ENCODE assay signal across 9 cellular contexts in genomic region chr2:98012561-98012979, GRCh38. TPM values are rescaled to one million over a fixed set of nuclear protein-coding genes. Genes with fewer than 3 reads are reported as not detected.
A peak's percentile ranks its signal among the peaks of the same experiment; 100 is the strongest.
DNase-seq lines count a peak whose midpoint lies in the region; ATAC-seq and TF ChIP-seq lines count a peak whose summit lies in the region.
"Had no signal": no experiment of that assay in that cellular context is flagged by ENCODE, and none has a peak within 500 bp of the region (broad histone marks: within the 10 kb centered on the region; RNA-seq: fewer than 3 reads in every experiment).

No MANE protein-coding gene starts in this region.

- ATAC-seq in GM18858 (IDR thresholded peaks at IDR 0.05; ENCODE audit: unreplicated experiment) (peak; percentile 81), GM21526 (IDR thresholded peaks at IDR 0.05; ENCODE audit: low FRiP score, unreplicated experiment) (peak; percentile 75), IMR-90 (ENCODE audit: low read depth) (no peak)
- ATAC-seq: K562 had no signal

- no peaks in the 10 kb centered on the region for H3K79me2 ChIP-seq in trophoblast cell (ENCODE audit: control insufficient read depth, insufficient read depth, low read length, poor library complexity)
- no peaks in the 10 kb centered on the region for H3K79me2 ChIP-seq in PC-9 (ENCODE audit: low read depth)

- TF ChIP-seq POLR2A in IMR-90 (IDR thresholded peaks at IDR 0.05; ENCODE audit: low read depth, low read length): no peak
- TF ChIP-seq POLR2A in tibial nerve (IDR thresholded peaks at IDR 0.05): no peak

- no peak for TF ChIP-seq RAD21 in IMR-90 (IDR thresholded peaks at IDR 0.05; ENCODE audit: low read length)

- in situ Hi-C loops in IMR-90 (cut with MboI; ENCODE audit: low sequenced_read_pairs): no loop called here

- no peak overlapping the region for H4K12ac ChIP-seq in trophoblast cell (ENCODE audit: low read depth, low read length)

- intact Hi-C loops in IMR-90 (cut with micrococcal nuclease) (loop anchor here (10.0 kb wide), 1 partner anchor 1032 kb away; no protein-coding TSS in a partner anchor), PC-9 (cut with micrococcal nuclease; ENCODE audit: unreplicated experiment) (no loop called here)

- no peak overlapping the region for H3K23ac ChIP-seq in IMR-90 (ENCODE audit: low read depth, low read length)
- no peak overlapping the region for H3K23ac ChIP-seq in trophoblast cell (ENCODE audit: low read length)

- H2BK20ac ChIP-seq in IMR-90 (ENCODE audit: low read depth, low read length): no peak overlapping the region

- H3K4ac ChIP-seq in IMR-90 (ENCODE audit: low read depth, low read length) (no peak overlapping the region; the same call in 1 of the 2 replicates), trophoblast cell (ENCODE audit: low read depth, low read length) (no peak overlapping the region)

- H3K4me2 ChIP-seq in IMR-90 (ENCODE audit: low read depth, low read length) (no peak overlapping the region), trophoblast cell (ENCODE audit: low read length) (no peak overlapping the region), PC-9 (no peak overlapping the region)

- H3K27me3 ChIP-seq in IMR-90 (ENCODE audit: control insufficient read depth, insufficient read depth, low read length): no peaks in the 10 kb centered on the region
- no peaks in the 10 kb centered on the region for H3K27me3 ChIP-seq in trophoblast cell (ENCODE audit: insufficient read depth, low read length)
- H3K27me3 ChIP-seq in tibial nerve: no peaks in the 10 kb centered on the region
- H3K27me3 ChIP-seq in PC-9 (ENCODE audit: insufficient read depth, low read depth): no peaks in the 10 kb centered on the region

- no peaks in the 10 kb centered on the region for H3K36me3 ChIP-seq in IMR-90 (ENCODE audit: control insufficient read depth, insufficient read depth, low read length)
- H3K36me3 ChIP-seq in trophoblast cell (ENCODE audit: control insufficient read depth in 1 of 2, insufficient read depth in 2 of 2, low read length in 2 of 2): no peaks in the 10 kb centered on the region
- H3K36me3 ChIP-seq in tibial nerve: no peaks in the 10 kb centered on the region
- no peaks in the 10 kb centered on the region for H3K36me3 ChIP-seq in PC-9 (ENCODE audit: low read depth)

- H3K4me1 ChIP-seq in IMR-90 (ENCODE audit: control insufficient read depth, insufficient read depth, low read length) (peaks cover 5% of the 10 kb centered on the region), trophoblast cell (ENCODE audit: control insufficient read depth in 1 of 2, insufficient read depth in 2 of 2, low read length in 2 of 2) (peaks cover 0 to 2% of the 10 kb centered on the region in 2 experiments), tibial nerve (peaks cover 0 to 12% (median 5%) of the 10 kb centered on the region in 4 donors), PC-9 (replicated peaks; ENCODE audit: insufficient read depth) (peaks cover 11% of the 10 kb centered on the region; the same call in 1 of the 2 replicates)

- no peak overlapping the region for H3K56ac ChIP-seq in IMR-90 (ENCODE audit: extremely low read depth, insufficient read depth, low read length)

- peak in 1 of 2 donors; percentile 58 for TF ChIP-seq EP300 in tibial nerve (IDR thresholded peaks at IDR 0.05)

- H3K18ac ChIP-seq in IMR-90 (ENCODE audit: low read depth, low read length): no peak overlapping the region
- H3K18ac ChIP-seq in trophoblast cell (ENCODE audit: low read length): no peak overlapping the region

- H3K9me1 ChIP-seq in IMR-90 (ENCODE audit: insufficient read depth, low read length): peaks cover 5% of the 10 kb centered on the region; the same call in 1 of the 2 replicates

- TF ChIP-seq CTCF in IMR-90 (conservative IDR thresholded peaks at IDR 0.05; ENCODE audit: low read depth, low read length): no peak
- no peak for TF ChIP-seq CTCF in tibial nerve (IDR thresholded peaks at IDR 0.05)
- no peak for TF ChIP-seq CTCF in coronary artery (IDR thresholded peaks at IDR 0.05)
- TF ChIP-seq CTCF in PC-9 (conservative IDR thresholded peaks at IDR 0.05): no peak

- H2AK5ac ChIP-seq in IMR-90 (ENCODE audit: low read depth, low read length) (0 out of 2 replicates have a peak overlapping the region, but pooled peaks have one; percentile 3), trophoblast cell (ENCODE audit: low read length) (no peak overlapping the region)

- no peak overlapping the region for H2AK9ac ChIP-seq in IMR-90 (replicated peaks; ENCODE audit: low read depth, low read length, poor library complexity)

- WGBS in IMR-90 (ENCODE audit: extremely low coverage in 2 of 2, insufficient read length in 1 of 2), 2 experiments: no CpG with 5 or more reads among the region's 3 CpGs
- WGBS in trophoblast cell (ENCODE audit: extremely low coverage, insufficient coverage, insufficient read length): no CpG with 5 or more reads among the region's 3 CpGs
- 89 to 94% methylated on average over 3 of the region's 3 CpGs for WGBS in tibial nerve, 2 donors

- no peak overlapping the region for H4K8ac ChIP-seq in IMR-90 (ENCODE audit: low read depth in 2 of 2, low read length in 2 of 2)
- no peak overlapping the region for H4K8ac ChIP-seq in trophoblast cell (ENCODE audit: low read depth, low read length)

- H3F3A ChIP-seq in PC-9 (ENCODE audit: insufficient read depth, low read depth): 0 out of 2 replicates have a peak, but pooled peaks cover 3% of the 10 kb centered on the region

- H4K20me1 ChIP-seq in IMR-90 (ENCODE audit: insufficient read depth, low read length) (no peaks in the 10 kb centered on the region), PC-9 (ENCODE audit: insufficient read depth) (no peaks in the 10 kb centered on the region)

- H2AFZ ChIP-seq in IMR-90 (replicated peaks; ENCODE audit: low read length, poor library complexity) (no peak overlapping the region), trophoblast cell (ENCODE audit: insufficient read depth, low read length, poor library complexity) (no peak overlapping the region), PC-9 (no peak overlapping the region)

- H2BK120ac ChIP-seq in IMR-90 (ENCODE audit: low read depth, low read length) (no peak overlapping the region), trophoblast cell (ENCODE audit: insufficient read depth, low read length, poor library complexity) (no peak overlapping the region)

- POLR2A ChIA-PET in IMR-90 (lab: Charles Lee; ENCODE audit: unreplicated experiment) (no interaction called here), PC-9 (lab: Charles Lee; ENCODE audit: unreplicated experiment) (no interaction called here)

- H2BK15ac ChIP-seq in IMR-90 (ENCODE audit: low read depth, low read length): no peak overlapping the region

- H2BK5ac ChIP-seq in IMR-90 (ENCODE audit: low read depth, low read length, poor library complexity, severe bottlenecking) (no peak overlapping the region), trophoblast cell (ENCODE audit: low read depth, low read length, poor library complexity) (no peak overlapping the region)

- dilution Hi-C loops in IMR-90 (cut with HindIII; ENCODE audit: low sequenced_read_pairs, unreplicated experiment): no loop called here

- H4K5ac ChIP-seq in IMR-90 (ENCODE audit: low read depth, low read length): no peak overlapping the region

- H3K9me3 ChIP-seq in IMR-90 (ENCODE audit: control insufficient read depth, insufficient read depth, low read length) (no peaks in the 10 kb centered on the region), trophoblast cell (ENCODE audit: insufficient read depth, low read depth, low read length) (no peaks in the 10 kb centered on the region), tibial nerve (no peaks in the 10 kb centered on the region), PC-9 (ENCODE audit: insufficient read depth, low read depth) (no peaks in the 10 kb centered on the region)

- BruUV-seq in IMR-90 (replicated peaks; lab: Mats Ljungman, UMichigan) (no TSS peak), PC-9 (replicated peaks; lab: Mats Ljungman, UMichigan) (no TSS peak)

- H3K4me3 ChIP-seq in IMR-90 (ENCODE audit: insufficient read depth, low read depth, low read length) (no peak overlapping the region), trophoblast cell (ENCODE audit: low read depth, low read length) (no peak overlapping the region), tibial nerve (no peak overlapping the region), coronary artery (no peak overlapping the region), PC-9 (no peak overlapping the region)
- H3K4me3 ChIP-seq: K562 had no signal

- no peak for DNase-seq in IMR-90
- DNase-seq in trophoblast cell: peak; percentile 16 to 40
- DNase-seq in NCI-H1436 (lab: John Stamatoyannopoulos, UW): no peak
- DNase-seq in tibial nerve (ENCODE audit: low spot score in 2 of 2): no peak
- DNase-seq in coronary artery (ENCODE audit: low spot score): no peak
- DNase-seq in PC-9: no peak

- H3K9ac ChIP-seq in IMR-90 (ENCODE audit: low read depth, low read length) (no peak overlapping the region), trophoblast cell (ENCODE audit: low read length) (no peak overlapping the region)

- no peak overlapping the region for H3K27ac ChIP-seq in IMR-90 (ENCODE audit: insufficient read depth, low read length)
- no peak overlapping the region for H3K27ac ChIP-seq in trophoblast cell (ENCODE audit: low read depth, low read length)
- H3K27ac ChIP-seq in tibial nerve: no peak overlapping the region
- H3K27ac ChIP-seq in coronary artery: no peak overlapping the region
- H3K27ac ChIP-seq in PC-9: no peak overlapping the region

- H3K79me1 ChIP-seq in IMR-90 (ENCODE audit: low read depth in 1 of 2, low read length in 2 of 2) (no peaks in the 10 kb centered on the region), trophoblast cell (ENCODE audit: low read length) (no peaks in the 10 kb centered on the region)

- no peak overlapping the region for H4K91ac ChIP-seq in IMR-90 (ENCODE audit: insufficient read depth, low read depth, low read length)
- no peak overlapping the region for H4K91ac ChIP-seq in trophoblast cell (ENCODE audit: low read depth, low read length)

- H3K9me2 ChIP-seq in PC-9 (ENCODE audit: insufficient read depth): no peaks in the 10 kb centered on the region

- CTCF ChIA-PET in IMR-90 (lab: Yijun Ruan, JAX) (interaction anchor here (0.6 kb wide), 1 partner anchor 27 kb away, joined by 3 read pairs; no protein-coding TSS in a partner anchor), PC-9 (lab: Charles Lee) (no interaction called here)

- H3K14ac ChIP-seq in IMR-90 (replicated peaks; ENCODE audit: low read depth, low read length) (no peak overlapping the region), trophoblast cell (ENCODE audit: low read length) (no peak overlapping the region)

- no peak overlapping the region for H2BK12ac ChIP-seq in trophoblast cell (ENCODE audit: low read length)

RNA-seq across cellular contexts. Expression of gene TMEM131, which starts 16.8 kb away (rescaled TPM):
- total RNA-seq in IMR-90 (2012; rRNA removed): 13.3 and 18.9 TPM in 2 replicates
- 14.0 TPM in 2 replicates for polyA plus RNA-seq in IMR-90 (2012; rRNA removed)
- polyA plus RNA-seq in IMR-90 (2012; cell fraction: cytosol; rRNA removed): 3.5 and 6.7 TPM in 2 replicates
- polyA plus RNA-seq in IMR-90 (2012; cell fraction: nucleus; rRNA removed; ENCODE audit: low replicate concordance): 16.5 and 40.8 TPM in 2 replicates
- polyA plus RNA-seq in trophoblast cell (2013): 32.3 and 32.6 TPM in 2 replicates
- 10 to 100 TPM; 39.0 to 58.5 (median 41.3) TPM for total RNA-seq in tibial nerve
- total RNA-seq in PC-9 (2021): 22.8 and 29.6 TPM in 2 replicates

Comparison
In these comparisons a context has a peak if more than half of its experiments do, and no peak if none do; other contexts are left out.
1. DNase-seq: peak in trophoblast cell (2 of 2); none in IMR-90 (single experiment), NCI-H1436 (single experiment), tibial nerve (0 of 2), coronary artery (single experiment) and PC-9 (0 of 2).